Comparison of ENCODE assay signal across 12 cellular contexts in genomic region chr7:106480161-106480579, GRCh38.
A peak's percentile ranks its signal among the peaks of the same experiment; 100 is the strongest.
DNase-seq lines count a peak whose midpoint lies in the region; ATAC-seq and TF ChIP-seq lines count a peak whose summit lies in the region.
"Had no signal": no experiment of that assay in that cellular context is flagged by ENCODE, and none has a peak within 500 bp of the region (broad histone marks: within the 10 kb centered on the region; RNA-seq: fewer than 3 reads in every experiment).

No MANE protein-coding gene starts in this region.

- CTCF ChIA-PET in mammary epithelial cell (lab: Charles Lee; ENCODE audit: low non-redundant PET) (no interaction called here), MCF 10A (lab: Yijun Ruan, JAX) (interaction anchor here (0.6 kb wide), 1 partner anchor 577 kb away, joined by 3 read pairs; no protein-coding TSS in a partner anchor)

- H3K4me1 Mint-ChIP-seq in MCF 10A (ENCODE audit: insufficient read depth, unreplicated experiment) = peaks cover 8% of the 10 kb centered on the region
- H3K4me1 Mint-ChIP-seq: neural crest cell had no signal

- peak; percentile 34 for DNase-seq in mammary epithelial cell
- no peak for DNase-seq in MCF 10A (ENCODE audit: unreplicated experiment)
- no peak for DNase-seq in stomach
- DNase-seq in NOMO-1 (lab: John Stamatoyannopoulos, UW; ENCODE audit: unreplicated experiment in 2 of 2) = no peak
- DNase-seq in germinal center (ENCODE audit: low spot score) = no peak
- no peak for DNase-seq in NOMO-1 treated with dmso at 0.1 percent for 144 hours (lab: John Stamatoyannopoulos, UW; ENCODE audit: unreplicated experiment)
- DNase-seq: activated naive CD4-positive, alpha-beta T cell treated with anti-CD3 and anti-CD28 coated beads, Interleukin-2, amount 10 ng/mL, durations not matched to agents 7 days and 5 days; NCI-H1417; T-helper 9 cell had no signal

- POLR2A ChIA-PET in MCF 10A (lab: Yijun Ruan, JAX) = no interaction called here

- no peak overlapping the region for H3K9ac ChIP-seq in mammary epithelial cell (ENCODE audit: insufficient read depth, low read length)

- H3K36me3 ChIP-seq in mammary epithelial cell (ENCODE audit: insufficient read depth, low read length) (no peaks in the 10 kb centered on the region), stomach (no peaks in the 10 kb centered on the region)

- peak; percentile 64 for ATAC-seq in HG02610 (IDR thresholded peaks at IDR 0.05; ENCODE audit: unreplicated experiment)
- peak; percentile 84 for ATAC-seq in HG03520 (IDR thresholded peaks at IDR 0.05; ENCODE audit: unreplicated experiment)

- H3K4me3 Mint-ChIP-seq in MCF 10A (ENCODE audit: unreplicated experiment) = no peak overlapping the region
- H3K4me3 Mint-ChIP-seq: activated naive CD4-positive, alpha-beta T cell treated with anti-CD3 and anti-CD28 coated beads, Interleukin-2, amount 10 ng/mL, durations not matched to agents 7 days and 5 days; neural crest cell had no signal

- H3K4me1 ChIP-seq in mammary epithelial cell (ENCODE audit: insufficient read depth, low read length) (peaks cover 20% of the 10 kb centered on the region), stomach (peaks cover 3 to 21% (median 13%) of the 10 kb centered on the region in 4 donors)

- no peaks in the 10 kb centered on the region for H3K27me3 Mint-ChIP-seq in MCF 10A (ENCODE audit: insufficient read depth, unreplicated experiment)
- H3K27me3 Mint-ChIP-seq: activated naive CD4-positive, alpha-beta T cell treated with anti-CD3 and anti-CD28 coated beads, Interleukin-2, amount 10 ng/mL, durations not matched to agents 7 days and 5 days had no signal

- BruUV-seq in mammary epithelial cell (replicated peaks; lab: Mats Ljungman, UMichigan) (no TSS peak), MCF 10A (replicated peaks; lab: Mats Ljungman, UMichigan) (no TSS peak)

- TF ChIP-seq POLR2A in stomach (IDR thresholded peaks at IDR 0.05) = no peak

- dilution Hi-C loops in mammary epithelial cell (cut with HindIII; ENCODE audit: low sequenced_read_pairs) = loop anchor here (10.0 kb wide), 1 partner anchor 255 kb away; no protein-coding TSS in a partner anchor

- H3K79me2 ChIP-seq in mammary epithelial cell (ENCODE audit: insufficient read depth, low read length) = no peaks in the 10 kb centered on the region

- H3K4me3 ChIP-seq in mammary epithelial cell (replicated peaks in 1 of 3; ENCODE audit: insufficient read depth in 1 of 3, low read depth in 2 of 3, low read length in 3 of 3) (no peak overlapping the region), stomach (no peak overlapping the region)

- no peak for TF ChIP-seq EP300 in stomach (IDR thresholded peaks at IDR 0.05)

- intact Hi-C loops in mammary epithelial cell (cut with micrococcal nuclease) (no loop called here), MCF 10A (cut with micrococcal nuclease) (no loop called here), stomach (cut with DNase I; ENCODE audit: low total_unique reads) (no loop called here)

- H3K27ac ChIP-seq in mammary epithelial cell (ENCODE audit: insufficient read depth, low read depth, low read length) = no peak overlapping the region
- no peak overlapping the region for H3K27ac ChIP-seq in stomach

- TF ChIP-seq CTCF in mammary epithelial cell (conservative IDR thresholded peaks at IDR 0.05 in 1 of 2, IDR thresholded peaks at IDR 0.05 in 1 of 2; ENCODE audit: extremely low read depth in 1 of 2, insufficient read depth in 1 of 2, low read depth in 1 of 2, low read length in 2 of 2) (no peak), MCF 10A (IDR thresholded peaks at IDR 0.05; ENCODE audit: unreplicated experiment) (no peak), stomach (IDR thresholded peaks at IDR 0.05) (no peak)

- H3K36me3 Mint-ChIP-seq in MCF 10A (ENCODE audit: insufficient read depth, unreplicated experiment) = no peaks in the 10 kb centered on the region
- H3K36me3 Mint-ChIP-seq: activated naive CD4-positive, alpha-beta T cell treated with anti-CD3 and anti-CD28 coated beads, Interleukin-2, amount 10 ng/mL, durations not matched to agents 7 days and 5 days had no signal

- no peaks in the 10 kb centered on the region for H3K9me3 ChIP-seq in mammary epithelial cell (replicated peaks; ENCODE audit: insufficient read depth, low read length)
- H3K9me3 ChIP-seq in stomach = no peaks in the 10 kb centered on the region

- in situ Hi-C loops in mammary epithelial cell (cut with MboI; ENCODE audit: low sequenced_read_pairs in 2 of 2) = loop anchor here in 1 of 2 donors (10.0 kb wide), 1 partner anchor 255 kb away; no protein-coding TSS in a partner anchor

- H4K20me1 ChIP-seq in mammary epithelial cell (ENCODE audit: insufficient read depth, low read length) = no peaks in the 10 kb centered on the region

- WGBS in mammary epithelial cell (ENCODE audit: low coverage, missing lambda C conversion rate) = 57% methylated on average over 1 of the region's 1 CpG
- 54 to 76% (median 73%) methylated on average over 1 of the region's 1 CpG for WGBS in stomach, 5 donors

- H2AFZ ChIP-seq in mammary epithelial cell (ENCODE audit: low read depth, low read length) = peak overlapping the region; percentile 84

- H3K27me3 ChIP-seq in mammary epithelial cell (ENCODE audit: insufficient read depth, low read length) = no peaks in the 10 kb centered on the region
- no peaks in the 10 kb centered on the region for H3K27me3 ChIP-seq in stomach

- H3K4me2 ChIP-seq in mammary epithelial cell (ENCODE audit: insufficient read depth, low read depth, low read length) = no peak overlapping the region

- H3K27ac Mint-ChIP-seq in MCF 10A (ENCODE audit: low read depth, unreplicated experiment) = no peak overlapping the region
- H3K27ac Mint-ChIP-seq: activated naive CD4-positive, alpha-beta T cell treated with anti-CD3 and anti-CD28 coated beads, Interleukin-2, amount 10 ng/mL, durations not matched to agents 7 days and 5 days had no signal

- no peaks in the 10 kb centered on the region for H3K9me3 Mint-ChIP-seq in MCF 10A (ENCODE audit: unreplicated experiment)
- H3K9me3 Mint-ChIP-seq: activated naive CD4-positive, alpha-beta T cell treated with anti-CD3 and anti-CD28 coated beads, Interleukin-2, amount 10 ng/mL, durations not matched to agents 7 days and 5 days; neural crest cell had no signal
